Comparison of ENCODE assay signal across 30 cellular contexts in genomic region chr1:215518594-215518993, GRCh38.
"Had no signal": no experiment of that assay in that cellular context is flagged by ENCODE, and none has a peak within 500 bp of the region (broad histone marks: within the 10 kb centered on the region; RNA-seq: fewer than 3 reads in every experiment).

No MANE protein-coding gene starts in this region.

- DNase-seq: activated B cell treated with CpG ODN at 0.5 μM for 24 hours; activated CD4-positive, alpha-beta memory T cell treated with anti-CD3 and anti-CD28 coated beads for 36 hours; activated CD4-positive, alpha-beta T cell treated with anti-CD3 and anti-CD28 coated beads for 4 hours; activated CD4-positive, alpha-beta T cell treated with anti-CD3 and anti-CD28 coated beads, Interleukin-2, amount 10 ng/mL, durations not matched to agents 24 days and 14 days; activated CD4-positive, alpha-beta T cell treated with anti-CD3 and anti-CD28 coated beads, Interleukin-2, amount 50 U/mL, for 1 hour; activated CD4-positive, alpha-beta T cell treated with anti-CD3 and anti-CD28 coated beads, Interleukin-2, amount 50 U/mL, for 4 hours; activated CD4-positive, CD25-positive, alpha-beta regulatory T cell treated with anti-CD3 and anti-CD28 coated beads, Interleukin-2, amount 50 U/mL, for 72 hours; activated CD8-positive, alpha-beta memory T cell treated with anti-CD3 and anti-CD28 coated beads, Interleukin-2, amount 50 U/mL, for 4 hours; activated CD8-positive, alpha-beta T cell treated with anti-CD3 and anti-CD28 coated beads for 36 hours; activated effector memory CD4-positive, alpha-beta T cell treated with anti-CD3 and anti-CD28 coated beads, Interleukin-2, amount 50 U/mL, for 16 hours; activated naive CD4-positive, alpha-beta T cell treated with anti-CD3 and anti-CD28 coated beads, Interleukin-2, amount 10 ng/mL, durations not matched to agents 7 days and 5 days; activated naive CD4-positive, alpha-beta T cell treated with Interleukin-2 at 50 U/mL for 16 hours; activated naive CD8-positive, alpha-beta T cell treated with anti-CD3 and anti-CD28 coated beads, Interleukin-2, amount 10 ng/mL, durations not matched to agents 7 days and 5 days; activated naive CD8-positive, alpha-beta T cell treated with anti-CD3 and anti-CD28 coated beads, Interleukin-2, amount 50 U/mL, for 24 hours; activated T-cell treated with anti-CD3 and anti-CD28 coated beads for 4 hours; activated T-cell treated with anti-CD3 and anti-CD28 coated beads, Interleukin-2, amount 50 U/mL, for 1 hour; activated T-cell treated with anti-CD3 and anti-CD28 coated beads, Interleukin-2, amount 50 U/mL, for 4 hours; activated T-cell treated with anti-CD3 and anti-CD28 coated beads, Interleukin-2, amount 50 U/mL, for 72 hours; amygdala; anterior cingulate cortex; body of pancreas; brain microvascular endothelial cell; central memory CD4-positive, alpha-beta T cell; T-helper 2 cell; T-helper 9 cell had no signal

- H3K27ac ChIP-seq: ascending aorta, body of pancreas, brain microvascular endothelial cell, breast epithelium, VCaP had no signal

- FAIRE-seq: colon had no signal

- H3K9me3 ChIP-seq: ascending aorta, body of pancreas had no signal

- H3K27me3 ChIP-seq: ascending aorta, body of pancreas, brain microvascular endothelial cell, breast epithelium had no signal

- H3K36me3 ChIP-seq: ascending aorta, brain microvascular endothelial cell, breast epithelium had no signal

- H3K4me3 ChIP-seq: ascending aorta, body of pancreas, breast epithelium had no signal

- H3K4me1 ChIP-seq: ascending aorta, body of pancreas, breast epithelium had no signal

- ATAC-seq: activated CD8-positive, alpha-beta T cell treated with anti-CD3 and anti-CD28 coated beads for 36 hours; activated naive CD8-positive, alpha-beta T cell treated with anti-CD3 and anti-CD28 coated beads, Interleukin-2, amount 50 U/mL, for 24 hours; activated T-cell treated with anti-CD3 and anti-CD28 coated beads, Interleukin-2, amount 50 U/mL, for 4 hours; activated T-cell treated with anti-CD3 and anti-CD28 coated beads, Interleukin-2, amount 50 U/mL, for 72 hours; activated T-helper 17 cell treated with anti-CD3 and anti-CD28 coated beads, Interleukin-2, amount 50 U/mL, for 72 hours; body of pancreas had no signal
